Comparison of ENCODE assay signal across 1 cellular context in the genomic region with DNA sequence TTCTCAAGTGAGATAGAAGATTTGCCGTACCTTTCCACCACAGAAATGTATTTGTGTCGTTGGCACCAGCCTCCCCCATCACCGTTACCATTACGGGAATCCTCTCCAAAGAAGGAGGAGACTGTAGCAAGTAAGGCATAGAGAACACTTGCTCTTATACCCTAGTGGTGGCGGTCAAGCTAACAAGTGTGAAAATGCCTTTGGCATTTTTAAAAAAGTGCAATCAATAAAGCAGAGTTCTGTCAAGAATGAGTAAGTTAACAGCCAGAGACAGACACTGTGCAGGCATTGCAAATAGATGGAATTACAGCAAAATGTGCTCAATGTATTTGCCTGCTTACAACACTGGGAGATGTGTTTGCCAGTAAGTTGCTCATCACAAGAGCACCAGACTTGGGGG.
TF ChIP-seq lines count a peak whose summit lies in the region.

No MANE protein-coding gene starts in this region.

TF ChIP-seq in HepG2, 621 proteins besides CTCF, POLR2A, EP300 and RAD21:
- peak; percentile 87 for TF ChIP-seq RBM22 (optimal IDR thresholded peaks at IDR 0.05; ENCODE audit: low read length)
- TF ChIP-seq TBX3 (IDR thresholded peaks at IDR 0.05; ENCODE audit: borderline replicate concordance): 0 out of 2 replicates have a peak, but pooled peaks have one; percentile 14
- TF ChIP-seq MBNL3 (CRISPR knock-in tag; conservative IDR thresholded peaks at IDR 0.05): no peak
- TF ChIP-seq SSRP1 (CRISPR knock-in tag; IDR thresholded peaks at IDR 0.05): 0 out of 2 replicates have a peak, but pooled peaks have one; percentile 30
- peak; percentile 100 for TF ChIP-seq ZBTB33 (CRISPR knock-in tag; IDR thresholded peaks at IDR 0.05)
TF ChIP-seq in HepG2: peak in this region for 4.
